ENCODE assay signal across 2 cellular contexts in genomic region chr9:105557804-105558610, GRCh38.
TF ChIP-seq lines count a peak whose summit lies in the region.

Gene FKTN, plus strand, starts transcription at chr9:105558131. Its CDS starts 16,902 bp downstream, at chr9:105575033.

TF ChIP-seq in HEK293, 187 proteins besides CTCF, POLR2A, EP300 and RAD21 (continued from another document and continues in another):
- TF ChIP-seq ZNF518A (tag by site-specific recombination; conservative IDR thresholded peaks at IDR 0.05; ENCODE audit: low read depth) = peak; percentile 61; the same call in 1 of the 2 replicates
- peak; percentile 68 for TF ChIP-seq REST (tag by site-specific recombination; IDR thresholded peaks at IDR 0.05)
- no peak for TF ChIP-seq KLF8 (tag by site-specific recombination; IDR thresholded peaks at IDR 0.05)
- TF ChIP-seq ZXDB (tag by site-specific recombination; IDR thresholded peaks at IDR 0.05) = 0 out of 2 replicates have a peak, but pooled peaks have one; percentile 39
- peak; percentile 25; the same call in 1 of the 2 replicates for TF ChIP-seq KLF9 (tag by site-specific recombination; IDR thresholded peaks at IDR 0.05; ENCODE audit: low read depth)
- no peak for TF ChIP-seq KLF7 (tag by site-specific recombination; IDR thresholded peaks at IDR 0.05; ENCODE audit: borderline replicate concordance)
- peak; percentile 47; the same call in 1 of the 2 replicates for TF ChIP-seq ZBTB20 (tag by site-specific recombination; IDR thresholded peaks at IDR 0.05)
- TF ChIP-seq ZBTB26 (tag by site-specific recombination; optimal IDR thresholded peaks at IDR 0.05) = peak; percentile 34
- no peak for TF ChIP-seq ZBTB21 (tag by site-specific recombination; IDR thresholded peaks at IDR 0.05)
- TF ChIP-seq ZNF610 (tag by site-specific recombination; IDR thresholded peaks at IDR 0.05; ENCODE audit: borderline replicate concordance) = peak; percentile 80
- peak; percentile 49 for TF ChIP-seq ZNF335 (tag by site-specific recombination; conservative IDR thresholded peaks at IDR 0.05)
- TF ChIP-seq ZNF629 (tag by site-specific recombination; IDR thresholded peaks at IDR 0.05) = peak; percentile 13; the same call in 1 of the 2 replicates
- TF ChIP-seq ZNF239 (tag by site-specific recombination; IDR thresholded peaks at IDR 0.05) = no peak
- no peak for TF ChIP-seq ZNF391 (tag by site-specific recombination; IDR thresholded peaks at IDR 0.05; ENCODE audit: borderline replicate concordance, low read depth)
- no peak for TF ChIP-seq ZNF324 (tag by site-specific recombination; IDR thresholded peaks at IDR 0.05)

TF ChIP-seq in SK-N-SH, 30 proteins besides CTCF, POLR2A, EP300 and RAD21 (continued from another document):
- TF ChIP-seq REST (IDR thresholded peaks at IDR 0.05; ENCODE audit: low read depth, low read length) (peak; percentile 48; the same call in 1 of the 2 replicates), TCF12 (IDR thresholded peaks at IDR 0.05) (peak; percentile 31; the same call in 1 of the 2 replicates), USF1 (IDR thresholded peaks at IDR 0.05; ENCODE audit: borderline replicate concordance, low read depth) (no peak), CHD2 (IDR thresholded peaks at IDR 0.05; ENCODE audit: low read length, partially characterized antibody) (peak; percentile 31), ZBTB33 (IDR thresholded peaks at IDR 0.05; ENCODE audit: borderline replicate concordance, low read depth) (no peak), GABPA (IDR thresholded peaks at IDR 0.05; ENCODE audit: low read depth) (peak; percentile 33; the same call in 1 of the 2 replicates), TEAD4 (IDR thresholded peaks at IDR 0.05; ENCODE audit: borderline replicate concordance, insufficient read depth) (no peak), MXI1 (IDR thresholded peaks at IDR 0.05; ENCODE audit: low read depth, low read length) (peak; percentile 78)
TF ChIP-seq in SK-N-SH: peak in this region for 13.
